8 cellular contexts compared by ENCODE assay signal in genomic region chr4:183987529-183987946, GRCh38.
DNase-seq lines count a peak whose midpoint lies in the region; ATAC-seq and TF ChIP-seq lines count a peak whose summit lies in the region.

No MANE protein-coding gene starts in this region.

- H3K4me1 ChIP-seq in adipocyte (ENCODE audit: control insufficient read depth, insufficient read depth, low read length) (peaks cover 28% of the 10 kb centered on the region), right cardiac atrium (ENCODE audit: control insufficient read depth, insufficient read depth, low read length) (peaks cover 2% of the 10 kb centered on the region)

- no peak for TF ChIP-seq CTCF in retinal pigment epithelial cell (conservative IDR thresholded peaks at IDR 0.05; ENCODE audit: low read depth, low read length)

- H3K4me3 ChIP-seq in adipocyte (ENCODE audit: low read length) (peak overlapping the region; percentile 80), right cardiac atrium (ENCODE audit: low read length) (peak overlapping the region; percentile 33), retinal pigment epithelial cell (ENCODE audit: low read length) (peak overlapping the region; percentile 48)

- 21% methylated on average over 22 of the region's 22 CpGs for WGBS in right cardiac atrium

- H3K27me3 ChIP-seq in adipocyte (replicated peaks; ENCODE audit: control insufficient read depth, insufficient read depth, low read length) (peaks cover 8% of the 10 kb centered on the region), right cardiac atrium (ENCODE audit: control insufficient read depth, insufficient read depth) (no peaks in the 10 kb centered on the region)

- DNase-seq in HK-2 (ENCODE audit: unreplicated experiment) = peak; percentile 73
- no peak for DNase-seq in adipocyte (ENCODE audit: low read depth)
- DNase-seq in right cardiac atrium = peak; percentile 79 to 89 (median 88)
- peak; percentile 72 for DNase-seq in retinal pigment epithelial cell (ENCODE audit: low read depth)
- no peak for DNase-seq in NAMALWA (ENCODE audit: low spot score)
- no peak for DNase-seq in OCI-M1 (lab: John Stamatoyannopoulos, UW)
- DNase-seq in MV-4-11 (lab: John Stamatoyannopoulos, UW) = no peak

- intact Hi-C loops in right cardiac atrium (cut with DNase I) = loop anchor here in 1 of 4 donors (10.0 kb wide), 1 partner anchor 143 kb away; no protein-coding TSS in a partner anchor

- peak; percentile 84 to 86 for ATAC-seq in right cardiac atrium
- no peak for ATAC-seq in HG03442 (IDR thresholded peaks at IDR 0.05; ENCODE audit: unreplicated experiment)

- H3K9me3 ChIP-seq in adipocyte (ENCODE audit: control insufficient read depth, low read length) (no peaks in the 10 kb centered on the region), right cardiac atrium (ENCODE audit: control insufficient read depth, low read length) (no peaks in the 10 kb centered on the region)

- peak overlapping the region; percentile 65 for H3K9ac ChIP-seq in adipocyte (ENCODE audit: low read length)

- no peaks in the 10 kb centered on the region for H3K36me3 ChIP-seq in adipocyte (ENCODE audit: control insufficient read depth, insufficient read depth, low read length, severe bottlenecking)

- peak overlapping the region; percentile 67 for H3K27ac ChIP-seq in right cardiac atrium (ENCODE audit: low read length)

Comparison
In these comparisons a context has a peak if more than half of its experiments do, and no peak if none do; other contexts are left out.
1. DNase-seq: peak in HK-2 (single experiment), right cardiac atrium (3 of 3) and retinal pigment epithelial cell (single experiment); none in adipocyte (single experiment), NAMALWA (single experiment), OCI-M1 (single experiment) and MV-4-11 (single experiment).
2. Peak in every context shown above with its lines, with median percentiles within 50 percentile points of each other: H3K4me3 ChIP-seq.